21 cellular contexts compared by ENCODE assay signal in genomic region chr20:34794006-34794585, GRCh38. TPM values are rescaled to one million over a fixed set of nuclear protein-coding genes. Genes with fewer than 3 reads are reported as not detected.
A peak's percentile ranks its signal among the peaks of the same experiment; 100 is the strongest.
DNase-seq lines count a peak whose midpoint lies in the region; ATAC-seq and TF ChIP-seq lines count a peak whose summit lies in the region.
"Had no signal": no experiment of that assay in that cellular context is flagged by ENCODE, and none has a peak within 500 bp of the region (broad histone marks: within the 10 kb centered on the region; RNA-seq: fewer than 3 reads in every experiment).

No MANE protein-coding gene starts in this region.

- H3K4me1 ChIP-seq in lower lobe of right lung = peaks cover 43% of the 10 kb centered on the region

- H3K36me3 Mint-ChIP-seq in IgD-negative memory B cell = peaks cover 3% of the 10 kb centered on the region

- no peaks in the 10 kb centered on the region for H3K9me3 Mint-ChIP-seq in IgD-negative memory B cell
- H3K9me3 Mint-ChIP-seq: GM23338 had no signal

- peaks cover 6% of the 10 kb centered on the region for H3K36me3 ChIP-seq in SK-N-MC (ENCODE audit: insufficient read depth, low read length)
- H3K36me3 ChIP-seq in lower lobe of right lung = peaks cover 9% of the 10 kb centered on the region

- no peak overlapping the region for H3K4me3 ChIP-seq in SK-N-MC
- H3K4me3 ChIP-seq in lower lobe of right lung = no peak overlapping the region
- H3K4me3 ChIP-seq: GM12878, GM23338, HAP-1 had no signal

- DNase-seq in DMS79 treated with DMSO at 0.1 percent for 48 hours (lab: John Stamatoyannopoulos, UW) (peak; percentile 62), SK-N-MC (ENCODE audit: low read depth, low spot score) (no peak), lower lobe of right lung (no peak), HuH-7 (ENCODE audit: low spot score) (no peak)
- DNase-seq: BE2C, IMR-90, MV-4-11, NCI-H1105 treated with DMSO at 0.1 percent for 48 hours, NCI-H187, NCI-H2171 treated with DMSO at 0.1 percent for 48 hours, NCI-H446 treated with DMSO at 0.1 percent for 48 hours, NCI-H69, T-helper 1 cell, T-helper 9 cell had no signal

- intact Hi-C loops in lower lobe of right lung (cut with DNase I) = no loop called here

- ATAC-seq in lower lobe of right lung (peak; percentile 70 to 78), HG03457 (IDR thresholded peaks at IDR 0.05; ENCODE audit: unreplicated experiment) (no peak), HG02763 (IDR thresholded peaks at IDR 0.05; ENCODE audit: unreplicated experiment) (no peak)
- ATAC-seq: GM12878, GM23338, Panc1 had no signal

- peak overlapping the region in 2 of 3 donors; percentile 14 to 22 for H3K27ac Mint-ChIP-seq in IgD-negative memory B cell
- H3K27ac Mint-ChIP-seq: GM23338 had no signal

- H3K4me3 Mint-ChIP-seq in IgD-negative memory B cell = no peak overlapping the region
- H3K4me3 Mint-ChIP-seq: GM23338 had no signal

- no peak overlapping the region for H3K9ac ChIP-seq in SK-N-MC (ENCODE audit: insufficient read length)

- H3K9me3 ChIP-seq in SK-N-MC (ENCODE audit: low read depth, low read length) = no peaks in the 10 kb centered on the region
- H3K9me3 ChIP-seq in lower lobe of right lung = no peaks in the 10 kb centered on the region
- H3K9me3 ChIP-seq: BE2C, HAP-1 had no signal

- no peak for TF ChIP-seq CTCF in lower lobe of right lung (IDR thresholded peaks at IDR 0.05)

- H3K27ac ChIP-seq in SK-N-MC = peak overlapping the region; percentile 80
- no peak overlapping the region for H3K27ac ChIP-seq in lower lobe of right lung

- H3K4me1 Mint-ChIP-seq in IgD-negative memory B cell = peaks cover 5 to 22% (median 12%) of the 10 kb centered on the region in 3 donors

- H3K27me3 ChIP-seq in lower lobe of right lung (ENCODE audit: low read depth) = no peaks in the 10 kb centered on the region
- H3K27me3 ChIP-seq: BE2C had no signal

- H3K27me3 Mint-ChIP-seq in IgD-negative memory B cell = no peaks in the 10 kb centered on the region

RNA-seq across cellular contexts. Expression of gene NCOA6, which starts 31.4 kb away (rescaled TPM):
- polyA plus RNA-seq in IgD-negative memory B cell = 10.8 TPM
- 27.1 TPM for total RNA-seq in lower lobe of right lung

Comparison
In these comparisons a context has a peak if more than half of its experiments do, and no peak if none do; other contexts are left out.
1. ATAC-seq: peak in lower lobe of right lung (2 of 2); none in HG03457 (single experiment) and HG02763 (single experiment).